Comparison of ENCODE assay signal across 8 cellular contexts in genomic region chr1:10253755-10254154, GRCh38. TPM values are rescaled to one million over a fixed set of nuclear protein-coding genes. Genes with fewer than 3 reads are reported as not detected.
A peak's percentile ranks its signal among the peaks of the same experiment; 100 is the strongest.
DNase-seq lines count a peak whose midpoint lies in the region; ATAC-seq and TF ChIP-seq lines count a peak whose summit lies in the region.

No MANE protein-coding gene starts in this region.

- peak; percentile 32 to 39 for DNase-seq in HAP-1 (ENCODE audit: low spot score in 2 of 2)
- peak; percentile 6 for DNase-seq in SK-N-MC (ENCODE audit: low read depth, low spot score)
- DNase-seq in glomerular visceral epithelial cell (ENCODE audit: extremely low spot score) = peak; percentile 70
- peak; percentile 73 to 81 for DNase-seq in gastrocnemius medialis
- no peak for DNase-seq in progenitor cell of endocrine pancreas (ENCODE audit: low spot score, unreplicated experiment)
- DNase-seq in activated CD8-positive, alpha-beta memory T cell treated with anti-CD3 and anti-CD28 coated beads, Interleukin-2, amount 50 U/mL, for 4 hours = no peak

- in situ Hi-C loops in HAP-1 (cut with MboI; ENCODE audit: low sequenced_read_pairs) = no loop called here
- in situ Hi-C loops in gastrocnemius medialis (cut with MboI; ENCODE audit: low sequenced_read_pairs in 4 of 4) = no loop called here

- TF ChIP-seq POLR2A in gastrocnemius medialis (IDR thresholded peaks at IDR 0.05) = peak in 1 of 2 donors; percentile 18

- no peak overlapping the region for H3K27ac Mint-ChIP-seq in progenitor cell of endocrine pancreas

- no peak overlapping the region for H3K9ac ChIP-seq in SK-N-MC (ENCODE audit: insufficient read length)

- peaks cover 8% of the 10 kb centered on the region for H3K36me3 Mint-ChIP-seq in progenitor cell of endocrine pancreas (ENCODE audit: insufficient read depth)

- H3K9me3 ChIP-seq in HAP-1 = no peaks in the 10 kb centered on the region
- no peaks in the 10 kb centered on the region for H3K9me3 ChIP-seq in SK-N-MC (ENCODE audit: low read depth, low read length)
- no peaks in the 10 kb centered on the region for H3K9me3 ChIP-seq in gastrocnemius medialis

- H3K4me1 Mint-ChIP-seq in progenitor cell of endocrine pancreas (ENCODE audit: low read depth) = peaks cover 9% of the 10 kb centered on the region

- no peaks in the 10 kb centered on the region for H3K27me3 Mint-ChIP-seq in progenitor cell of endocrine pancreas

- H3K4me1 ChIP-seq in HAP-1 = peaks cover 52% of the 10 kb centered on the region
- H3K4me1 ChIP-seq in gastrocnemius medialis = peaks cover 71 to 76% of the 10 kb centered on the region in 2 donors

- no peaks in the 10 kb centered on the region for H3K9me3 Mint-ChIP-seq in progenitor cell of endocrine pancreas (ENCODE audit: low read depth)

- H3K27ac ChIP-seq in SK-N-MC = peak overlapping the region; percentile 56; the same call in 1 of the 2 replicates
- peak overlapping the region; percentile 89 to 93 (median 92) for H3K27ac ChIP-seq in gastrocnemius medialis

- ATAC-seq in gastrocnemius medialis = peak; percentile 93 to 94
- no peak for ATAC-seq in GM21381 (IDR thresholded peaks at IDR 0.05; ENCODE audit: unreplicated experiment)
- ATAC-seq in HG03139 (IDR thresholded peaks at IDR 0.05; ENCODE audit: unreplicated experiment) = no peak

- H3K4me3 Mint-ChIP-seq in progenitor cell of endocrine pancreas (ENCODE audit: low read depth) = no peak overlapping the region

- intact Hi-C loops in gastrocnemius medialis (cut with DNase I; ENCODE audit: low total_unique reads) = loop anchor here (2.0 kb wide), 1 partner anchor 31 kb away; no protein-coding TSS in a partner anchor

- H3K36me3 ChIP-seq in HAP-1 (replicated peaks) (peaks cover 11% of the 10 kb centered on the region), SK-N-MC (ENCODE audit: insufficient read depth, low read length) (peaks cover 11% of the 10 kb centered on the region), gastrocnemius medialis (peaks cover 0 to 22% of the 10 kb centered on the region in 2 donors)

- H3K27me3 ChIP-seq in HAP-1 (ENCODE audit: low read depth) (no peaks in the 10 kb centered on the region), gastrocnemius medialis (no peaks in the 10 kb centered on the region)

- no peak for TF ChIP-seq CTCF in gastrocnemius medialis (IDR thresholded peaks at IDR 0.05 in 4 of 5, conservative IDR thresholded peaks at IDR 0.05 in 1 of 5)
- no peak for TF ChIP-seq CTCF in progenitor cell of endocrine pancreas (IDR thresholded peaks at IDR 0.05; ENCODE audit: unreplicated experiment)

- H3K4me3 ChIP-seq in HAP-1 = no peak overlapping the region
- H3K4me3 ChIP-seq in SK-N-MC = no peak overlapping the region
- no peak overlapping the region for H3K4me3 ChIP-seq in gastrocnemius medialis

RNA-seq across cellular contexts. Expression of gene KIF1B, which starts 43.4 kb away (rescaled TPM):
- total RNA-seq in gastrocnemius medialis (100 to 1,000 TPM; 203 to 445 (median 306) TPM), progenitor cell of endocrine pancreas (74.4 and 78.7 TPM in 2 replicates)

Comparison
In these comparisons a context has a peak if more than half of its experiments do, and no peak if none do; other contexts are left out.
1. DNase-seq: peak in HAP-1 (2 of 2), SK-N-MC (single experiment), glomerular visceral epithelial cell (single experiment) and gastrocnemius medialis (2 of 2); none in progenitor cell of endocrine pancreas (single experiment) and activated CD8-positive, alpha-beta memory T cell treated with anti-CD3 and anti-CD28 coated beads, Interleukin-2, amount 50 U/mL, for 4 hours (single experiment).
2. ATAC-seq: peak in gastrocnemius medialis (2 of 2); none in GM21381 (single experiment) and HG03139 (single experiment).